In the genomic region with DNA sequence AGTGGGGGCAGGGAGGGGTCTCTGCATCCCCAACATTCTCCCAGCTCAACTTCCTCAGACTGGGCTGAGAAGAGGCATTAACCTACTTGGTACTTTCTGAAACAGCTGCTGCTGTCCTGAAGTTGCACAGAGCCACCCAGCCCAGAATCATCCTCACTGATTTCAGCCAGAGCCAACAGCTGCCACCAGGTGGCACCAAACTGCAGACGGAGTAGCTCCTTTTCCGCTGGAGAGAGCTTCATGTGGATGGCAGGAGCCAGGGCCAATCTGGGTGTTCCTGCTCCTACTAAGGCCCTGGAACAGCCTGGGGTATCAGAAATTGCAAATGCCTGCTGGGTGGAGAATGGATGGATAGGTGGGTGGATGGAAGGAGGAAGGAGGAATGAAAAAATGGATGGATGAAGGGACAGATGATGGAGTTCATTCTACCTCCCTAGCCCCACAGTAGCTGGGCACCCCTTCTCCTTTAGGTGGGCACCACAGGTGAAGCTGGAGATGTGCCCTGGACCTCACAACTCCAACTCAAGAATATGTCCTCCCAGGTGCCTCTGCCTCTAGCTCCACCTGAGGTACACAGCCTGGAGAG, we compare ENCODE assay signal across 8 cellular contexts. TPM values are rescaled to one million over a fixed set of nuclear protein-coding genes. Genes with fewer than 3 reads are reported as not detected.
A peak's percentile ranks its signal among the peaks of the same experiment; 100 is the strongest.
DNase-seq lines count a peak whose midpoint lies in the region; ATAC-seq, FAIRE-seq and TF ChIP-seq lines count a peak whose summit lies in the region.

No MANE protein-coding gene starts in this region.

- no peak for TF ChIP-seq POLR2A in testis (IDR thresholded peaks at IDR 0.05)

- peaks cover 22% of the 10 kb centered on the region for H3K27me3 Mint-ChIP-seq in activated T-helper 1 cell treated with anti-CD3 and anti-CD28 coated beads, Interleukin-12 subunit alpha, Interleukin-12 subunit beta, Interleukin-2, Interleukin-4 antibody, amounts not matched to agents 30 ng/mL and 10 ng/mL and 1 ng/mL, durations not matched to agents 14 hours and 24 hours and 36 hours (ENCODE audit: insufficient read depth)

- TF ChIP-seq CTCF in omental fat pad (IDR thresholded peaks at IDR 0.05) (peak in 1 of 3 donors; percentile 58), testis (IDR thresholded peaks at IDR 0.05) (peak; percentile 67 to 78 (median 70))

- no peaks in the 10 kb centered on the region for H3K9me3 ChIP-seq in testis

- ATAC-seq in omental fat pad (ENCODE audit: low FRiP score) = no peak

- intact Hi-C loops in activated T-helper 1 cell treated with anti-CD3 and anti-CD28 coated beads, Interleukin-12 subunit alpha, Interleukin-12 subunit beta, Interleukin-2, Interleukin-4 antibody, amounts not matched to agents 30 ng/mL and 10 ng/mL and 1 ng/mL, durations not matched to agents 14 hours and 24 hours and 36 hours (cut with micrococcal nuclease) = loop anchor here (1.0 to 10.0 kb wide), 3 partner anchors 105 to 753 kb away; no protein-coding TSS in a partner anchor
- intact Hi-C loops in testis (cut with DNase I; ENCODE audit: low total_unique reads) = no loop called here

- peak; percentile 47 to 79 (median 62) for DNase-seq in NCI-H1417 (lab: John Stamatoyannopoulos, UW)
- DNase-seq in NCI-H1417 treated with DMSO at 0.1 percent for 48 hours (lab: John Stamatoyannopoulos, UW) = no peak
- peak; percentile 89 for DNase-seq in HT-29 (ENCODE audit: low spot score)
- peak; percentile 46 for DNase-seq in RCC 7860 (ENCODE audit: low spot score)
- peak; percentile 59 for DNase-seq in activated T-helper 1 cell treated with anti-CD3 and anti-CD28 coated beads, Interleukin-12 subunit alpha, Interleukin-12 subunit beta, Interleukin-2, Interleukin-4 antibody, amounts not matched to agents 30 ng/mL and 10 ng/mL and 1 ng/mL, durations not matched to agents 14 hours and 24 hours and 36 hours (ENCODE audit: low spot score)
- DNase-seq in fibroblast of the conjunctiva (ENCODE audit: low read depth) = peak; percentile 57
- DNase-seq in omental fat pad (ENCODE audit: low spot score) = peak; percentile 83
- DNase-seq in testis = peak; percentile 90

- H3K27ac Mint-ChIP-seq in activated T-helper 1 cell treated with anti-CD3 and anti-CD28 coated beads, Interleukin-12 subunit alpha, Interleukin-12 subunit beta, Interleukin-2, Interleukin-4 antibody, amounts not matched to agents 30 ng/mL and 10 ng/mL and 1 ng/mL, durations not matched to agents 14 hours and 24 hours and 36 hours = no peak overlapping the region

- H3K36me3 ChIP-seq in testis (ENCODE audit: low read depth, missing control alignments) = no peaks in the 10 kb centered on the region

- no peak overlapping the region for H3K27ac ChIP-seq in testis

- H3K9me3 Mint-ChIP-seq in activated T-helper 1 cell treated with anti-CD3 and anti-CD28 coated beads, Interleukin-12 subunit alpha, Interleukin-12 subunit beta, Interleukin-2, Interleukin-4 antibody, amounts not matched to agents 30 ng/mL and 10 ng/mL and 1 ng/mL, durations not matched to agents 14 hours and 24 hours and 36 hours = no peaks in the 10 kb centered on the region

- FAIRE-seq in RCC 7860 (lab: Jason Lieb, UNC) = no peak

- no peak overlapping the region for H3K4me3 ChIP-seq in testis

- no peaks in the 10 kb centered on the region for H3K27me3 ChIP-seq in testis

- 24 to 25% methylated on average over 2 of the region's 2 CpGs for WGBS in testis, 2 donors

- no peaks in the 10 kb centered on the region for H3K4me1 Mint-ChIP-seq in activated T-helper 1 cell treated with anti-CD3 and anti-CD28 coated beads, Interleukin-12 subunit alpha, Interleukin-12 subunit beta, Interleukin-2, Interleukin-4 antibody, amounts not matched to agents 30 ng/mL and 10 ng/mL and 1 ng/mL, durations not matched to agents 14 hours and 24 hours and 36 hours (ENCODE audit: low read depth)

- no peaks in the 10 kb centered on the region for H3K36me3 Mint-ChIP-seq in activated T-helper 1 cell treated with anti-CD3 and anti-CD28 coated beads, Interleukin-12 subunit alpha, Interleukin-12 subunit beta, Interleukin-2, Interleukin-4 antibody, amounts not matched to agents 30 ng/mL and 10 ng/mL and 1 ng/mL, durations not matched to agents 14 hours and 24 hours and 36 hours (ENCODE audit: low read depth)

- H3K4me3 Mint-ChIP-seq in activated T-helper 1 cell treated with anti-CD3 and anti-CD28 coated beads, Interleukin-12 subunit alpha, Interleukin-12 subunit beta, Interleukin-2, Interleukin-4 antibody, amounts not matched to agents 30 ng/mL and 10 ng/mL and 1 ng/mL, durations not matched to agents 14 hours and 24 hours and 36 hours = no peak overlapping the region

- no peaks in the 10 kb centered on the region for H3K4me1 ChIP-seq in testis

RNA-seq across cellular contexts. Expression of a gene that starts 11.8 kb away (rescaled TPM):
- total RNA-seq in HT-29 (2014; rRNA removed; shearing (Covaris generic)) = not detected in 2 replicates
- total RNA-seq in activated T-helper 1 cell treated with anti-CD3 and anti-CD28 coated beads, Interleukin-12 subunit alpha, Interleukin-12 subunit beta, Interleukin-2, Interleukin-4 antibody, amounts not matched to agents 30 ng/mL and 10 ng/mL and 1 ng/mL, durations not matched to agents 14 hours and 24 hours and 36 hours = not detected in 2 replicates
- total RNA-seq in omental fat pad (not detected), testis (not detected)
- polyA plus RNA-seq in testis (ENCODE audit: insufficient read depth, low read depth, low replicate concordance) = 0.33 TPM
